30 cellular contexts compared by ENCODE assay signal in genomic region chr1:244749230-244750016, GRCh38.
"Had no signal": no experiment of that assay in that cellular context is flagged by ENCODE, and none has a peak within 500 bp of the region (broad histone marks: within the 10 kb centered on the region; RNA-seq: fewer than 3 reads in every experiment).

No MANE protein-coding gene starts in this region.

- DNase-seq: activated CD4-positive, alpha-beta T cell treated with anti-CD3 and anti-CD28 coated beads, Interleukin-2, amount 10 ng/mL, durations not matched to agents 24 days and 14 days; activated CD4-positive, alpha-beta T cell treated with anti-CD3 and anti-CD28 coated beads, Interleukin-2, amount 50 U/mL, for 4 hours; activated CD8-positive, alpha-beta T cell treated with anti-CD3 and anti-CD28 coated beads for 36 hours; activated gamma-delta T cell; activated naive CD4-positive, alpha-beta T cell treated with Interleukin-2 at 50 U/mL for 16 hours; activated naive CD8-positive, alpha-beta T cell treated with anti-CD3 and anti-CD28 coated beads, Interleukin-2, amount 10 ng/mL, durations not matched to agents 7 days and 5 days; activated T-cell treated with anti-CD3 and anti-CD28 coated beads, Interleukin-2, amount 50 U/mL, for 24 hours; amygdala; colonic mucosa; Kasumi-1; KG1; MG63; NCI-H1048; NCI-H1417; NCI-H146; NCI-H187; NCI-H2081 treated with DMSO at 0.1 percent for 48 hours; NCI-H226; NCI-H446 treated with DMSO at 0.1 percent for 48 hours; NCI-H524; PC-3; Peyer's patch; RPMI8226; SHP77 treated with DMSO at 0.1 percent for 48 hours; SW 1271; T-helper 1 cell; T1000 had no signal

- H3K27ac ChIP-seq: ascending aorta, cardiac muscle cell, colonic mucosa, Peyer's patch had no signal

- H3K4me3 ChIP-seq: ascending aorta, cardiac muscle cell, colonic mucosa, MG63, Peyer's patch had no signal

- H3K27me3 ChIP-seq: ascending aorta, cardiac muscle cell, colonic mucosa, MG63, Peyer's patch had no signal

- H3K9me3 ChIP-seq: ascending aorta, colonic mucosa, MG63, Peyer's patch had no signal

- H3K4me1 ChIP-seq: ascending aorta, colonic mucosa, Peyer's patch had no signal

- H3K36me3 ChIP-seq: ascending aorta, cardiac muscle cell, colonic mucosa, MG63, Peyer's patch had no signal

- ATAC-seq: activated CD8-positive, alpha-beta T cell treated with anti-CD3 and anti-CD28 coated beads for 36 hours; PC-3; SK-N-SH treated with all-trans-retinoic acid at 6 μM for 48 hours had no signal
